1 cellular context compared by ENCODE assay signal in genomic region chr3:150787741-150788370, GRCh38.
TF ChIP-seq lines count a peak whose summit lies in the region.

No MANE protein-coding gene starts in this region.

TF ChIP-seq in IMR-90, 13 proteins besides CTCF, POLR2A, EP300 and RAD21:
- TF ChIP-seq FOS (IDR thresholded peaks at IDR 0.05; ENCODE audit: low read depth, low read length), result no peak
- no peak for TF ChIP-seq ELK1 (IDR thresholded peaks at IDR 0.05; ENCODE audit: borderline replicate concordance, low read depth, low read length)
- TF ChIP-seq RFX5 (IDR thresholded peaks at IDR 0.05; ENCODE audit: low read depth, low read length), result no peak
- peak; percentile 25; the same call in 1 of the 2 replicates for TF ChIP-seq BHLHE40 (IDR thresholded peaks at IDR 0.05; ENCODE audit: low read depth, low read length)
- TF ChIP-seq SMC3 (IDR thresholded peaks at IDR 0.05; ENCODE audit: low read depth, low read length), result peak; percentile 58
- TF ChIP-seq MXI1 (IDR thresholded peaks at IDR 0.05; ENCODE audit: borderline replicate concordance, low read depth, low read length), result no peak
- peak; percentile 40; the same call in 1 of the 2 replicates for TF ChIP-seq USF2 (IDR thresholded peaks at IDR 0.05; ENCODE audit: low read depth, low read length)
